In the genomic region with DNA sequence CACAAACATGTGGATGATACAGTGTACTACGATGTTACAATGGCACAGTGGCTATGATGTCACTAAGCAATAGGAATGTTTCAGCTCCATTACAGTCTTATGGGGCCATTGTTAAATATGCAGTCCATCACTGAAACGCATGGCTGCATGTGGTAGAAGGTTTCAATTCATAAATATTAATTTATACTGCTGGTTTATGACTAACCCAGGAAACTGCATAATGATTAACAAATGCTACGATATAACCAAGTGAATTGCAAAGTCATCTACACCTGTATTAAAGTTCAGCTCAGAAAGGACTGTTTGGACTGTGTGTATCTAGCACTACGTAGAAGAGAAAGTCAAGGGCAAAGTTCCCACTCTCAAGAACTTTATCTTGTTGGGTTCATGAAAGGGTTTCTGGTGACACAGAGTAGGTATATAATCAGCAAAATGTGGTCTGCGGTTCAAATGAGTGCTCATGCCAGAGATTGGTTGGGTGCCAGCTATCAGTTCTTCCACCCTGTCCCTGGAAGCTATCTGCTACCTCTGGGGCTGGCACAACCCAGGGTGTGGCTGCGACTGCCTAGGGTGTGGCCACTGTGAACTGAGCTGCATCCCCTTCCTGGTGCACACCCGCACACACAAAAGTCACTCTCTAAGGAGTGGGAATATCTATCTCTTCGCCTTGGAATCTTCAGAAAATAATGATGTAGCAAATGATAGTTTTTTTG, we compare ENCODE assay signal across 10 cellular contexts. TPM values are rescaled to one million over a fixed set of nuclear protein-coding genes. Genes with fewer than 3 reads are reported as not detected.
DNase-seq lines count a peak whose midpoint lies in the region; ATAC-seq and TF ChIP-seq lines count a peak whose summit lies in the region.
"Had no signal": no experiment of that assay in that cellular context is flagged by ENCODE, and none has a peak within 500 bp of the region (broad histone marks: within the 10 kb centered on the region; RNA-seq: fewer than 3 reads in every experiment).

No MANE protein-coding gene starts in this region.

- peaks cover 4% of the 10 kb centered on the region for H3K36me3 ChIP-seq in CD8-positive, alpha-beta memory T cell (ENCODE audit: insufficient read depth, low read length)
- H3K36me3 ChIP-seq in PC-3 (ENCODE audit: low read depth, low read length) (peaks cover 3% of the 10 kb centered on the region; the same call in 1 of the 2 replicates), left ventricle myocardium inferior (peaks cover 13% of the 10 kb centered on the region)

- H3K27me3 Mint-ChIP-seq in CD8-positive, alpha-beta memory T cell: no peaks in the 10 kb centered on the region

- H3K4me3 Mint-ChIP-seq in CD8-positive, alpha-beta memory T cell: no peak overlapping the region
- H3K4me3 Mint-ChIP-seq: activated naive CD8-positive, alpha-beta T cell treated with anti-CD3 and anti-CD28 coated beads, Interleukin-2, amount 10 ng/mL, durations not matched to agents 7 days and 5 days had no signal

- H3K79me2 ChIP-seq in PC-3 (ENCODE audit: low read length): peaks cover 10% of the 10 kb centered on the region; the same call in 1 of the 2 replicates

- peaks cover 17 to 59% (median 29%) of the 10 kb centered on the region in 3 donors for H3K4me1 Mint-ChIP-seq in CD8-positive, alpha-beta memory T cell

- peak overlapping the region in 5 of 8 donors; percentile 13 to 66 (median 29) for H3K27ac Mint-ChIP-seq in CD8-positive, alpha-beta memory T cell
- H3K27ac Mint-ChIP-seq: activated naive CD8-positive, alpha-beta T cell treated with anti-CD3 and anti-CD28 coated beads, Interleukin-2, amount 10 ng/mL, durations not matched to agents 7 days and 5 days had no signal

- no peak overlapping the region for H2AFZ ChIP-seq in PC-3 (ENCODE audit: low read length)

- no peak overlapping the region for H3K9ac ChIP-seq in PC-3 (ENCODE audit: low read length)

- no peaks in the 10 kb centered on the region for H3K27me3 ChIP-seq in CD8-positive, alpha-beta memory T cell (ENCODE audit: insufficient read depth, low read length, poor library complexity, severe bottlenecking)
- H3K27me3 ChIP-seq in PC-3 (ENCODE audit: low read length): no peaks in the 10 kb centered on the region
- H3K27me3 ChIP-seq in left ventricle myocardium inferior (ENCODE audit: low read depth): no peaks in the 10 kb centered on the region

- H3K27ac ChIP-seq in CD8-positive, alpha-beta memory T cell (ENCODE audit: low read depth, low read length): no peak overlapping the region
- H3K27ac ChIP-seq in PC-3 (ENCODE audit: low read length) (peak overlapping the region; percentile 15), left ventricle myocardium inferior (replicated peaks) (peak overlapping the region; percentile 34)
- H3K27ac ChIP-seq: HL-60 had no signal

- no peak overlapping the region for H3K4me3 ChIP-seq in CD8-positive, alpha-beta memory T cell (ENCODE audit: low read length)
- H3K4me3 ChIP-seq in PC-3 (ENCODE audit: low read length) (no peak overlapping the region), left ventricle myocardium inferior (no peak overlapping the region)

- peaks cover 7% of the 10 kb centered on the region for H3K4me1 ChIP-seq in CD8-positive, alpha-beta memory T cell (ENCODE audit: insufficient read depth, low read length)
- H3K4me1 ChIP-seq in PC-3 (ENCODE audit: insufficient read depth, low read length) (peaks cover 23% of the 10 kb centered on the region), left ventricle myocardium inferior (peaks cover 96% of the 10 kb centered on the region)

- no peak for TF ChIP-seq CTCF in PC-3 (conservative IDR thresholded peaks at IDR 0.05; ENCODE audit: low read depth, low read length)
- TF ChIP-seq CTCF in left ventricle myocardium inferior (IDR thresholded peaks at IDR 0.05; ENCODE audit: borderline replicate concordance): no peak
- TF ChIP-seq CTCF in GM20000 (IDR thresholded peaks at IDR 0.05; ENCODE audit: extremely low read depth, missing control alignments): no peak

- no peaks in the 10 kb centered on the region for H3K9me3 Mint-ChIP-seq in CD8-positive, alpha-beta memory T cell
- H3K9me3 Mint-ChIP-seq: activated naive CD8-positive, alpha-beta T cell treated with anti-CD3 and anti-CD28 coated beads, Interleukin-2, amount 10 ng/mL, durations not matched to agents 7 days and 5 days had no signal

- peak overlapping the region; percentile 26 for H3K4me2 ChIP-seq in PC-3 (ENCODE audit: low read length)

- CTCF ChIA-PET in CD8-positive, alpha-beta memory T cell (lab: Charles Lee): interaction anchor here (1.6 kb wide), 1 partner anchor 15 kb away, joined by 3 read pairs; a partner anchor contains a TSS
- CTCF ChIA-PET in PC-3 (lab: Charles Lee): no interaction called here

- no peaks in the 10 kb centered on the region for H3K9me3 ChIP-seq in CD8-positive, alpha-beta memory T cell (ENCODE audit: low read length)
- H3K9me3 ChIP-seq in PC-3 (ENCODE audit: low read length) (no peaks in the 10 kb centered on the region), left ventricle myocardium inferior (replicated peaks) (no peaks in the 10 kb centered on the region)

- H3K9me2 ChIP-seq in PC-3 (replicated peaks; ENCODE audit: low read length): no peaks in the 10 kb centered on the region

- no TSS peak for BruUV-seq in PC-3 (replicated peaks; lab: Mats Ljungman, UMichigan)

- ATAC-seq in GM19463 (IDR thresholded peaks at IDR 0.05; ENCODE audit: unreplicated experiment) (peak; percentile 62), PC-3 (peak; percentile 46)

- no peaks in the 10 kb centered on the region for H4K20me1 ChIP-seq in PC-3 (ENCODE audit: low read length)

- intact Hi-C loops in PC-3 (cut with micrococcal nuclease) (no loop called here), left ventricle myocardium inferior (cut with micrococcal nuclease) (no loop called here)

- peak in 2 of 5 donors; percentile 3 to 5 for DNase-seq in CD8-positive, alpha-beta memory T cell
- peak; percentile 44 for DNase-seq in PC-3
- DNase-seq in left ventricle myocardium inferior: peak; percentile 23
- no peak for DNase-seq in NCI-H2196 treated with DMSO at 0.1 percent for 48 hours (lab: John Stamatoyannopoulos, UW; ENCODE audit: unreplicated experiment)
- no peak for DNase-seq in GM20000 (ENCODE audit: low spot score)
- no peak for DNase-seq in medulla oblongata (ENCODE audit: extremely low spot score)
- DNase-seq in NCI-H1417 treated with DMSO at 0.1 percent for 48 hours (lab: John Stamatoyannopoulos, UW): no peak
- DNase-seq: activated naive CD8-positive, alpha-beta T cell treated with anti-CD3 and anti-CD28 coated beads, Interleukin-2, amount 10 ng/mL, durations not matched to agents 7 days and 5 days had no signal

- H3F3A ChIP-seq in PC-3 (ENCODE audit: low read length, unreplicated experiment): no peaks in the 10 kb centered on the region

- POLR2A ChIA-PET in CD8-positive, alpha-beta memory T cell (lab: Charles Lee): interaction anchor here (0.8 kb wide), 1 partner anchor 123 kb away, joined by 3 read pairs; a partner anchor contains a TSS
- POLR2A ChIA-PET in PC-3 (lab: Charles Lee; ENCODE audit: unreplicated experiment): no interaction called here

- peaks cover 0 to 21% (median 0%) of the 10 kb centered on the region in 3 donors for H3K36me3 Mint-ChIP-seq in CD8-positive, alpha-beta memory T cell
- H3K36me3 Mint-ChIP-seq: activated naive CD8-positive, alpha-beta T cell treated with anti-CD3 and anti-CD28 coated beads, Interleukin-2, amount 10 ng/mL, durations not matched to agents 7 days and 5 days had no signal

RNA-seq across cellular contexts. Expression of a gene that starts 14.8 kb away (rescaled TPM):
- 10 to 100 TPM; 55.6 to 57.8 TPM for total RNA-seq in CD8-positive, alpha-beta memory T cell
- polyA plus RNA-seq in CD8-positive, alpha-beta memory T cell: 143 TPM
- 117 and 168 TPM in 2 replicates for total RNA-seq in PC-3 (2014; rRNA removed)
- total RNA-seq in left ventricle myocardium inferior: 718 TPM

RNA-seq across cellular contexts. Expression of a gene that starts 52.6 kb away (rescaled TPM):
- total RNA-seq in CD8-positive, alpha-beta memory T cell: 10 to 100 TPM; 42.9 to 44.4 TPM
- polyA plus RNA-seq in CD8-positive, alpha-beta memory T cell: 101 TPM
- total RNA-seq in PC-3 (2014; rRNA removed) (58.8 and 78.0 TPM in 2 replicates), left ventricle myocardium inferior (63.2 TPM)

Comparison
In these comparisons a context has a peak if more than half of its experiments do, and no peak if none do; other contexts are left out.
1. DNase-seq: peak in PC-3 (single experiment) and left ventricle myocardium inferior (single experiment); none in NCI-H2196 treated with DMSO at 0.1 percent for 48 hours (single experiment), GM20000 (single experiment), medulla oblongata (single experiment) and NCI-H1417 treated with DMSO at 0.1 percent for 48 hours (single experiment).